Comparison of ENCODE assay signal across 1 cellular context in the genomic region with DNA sequence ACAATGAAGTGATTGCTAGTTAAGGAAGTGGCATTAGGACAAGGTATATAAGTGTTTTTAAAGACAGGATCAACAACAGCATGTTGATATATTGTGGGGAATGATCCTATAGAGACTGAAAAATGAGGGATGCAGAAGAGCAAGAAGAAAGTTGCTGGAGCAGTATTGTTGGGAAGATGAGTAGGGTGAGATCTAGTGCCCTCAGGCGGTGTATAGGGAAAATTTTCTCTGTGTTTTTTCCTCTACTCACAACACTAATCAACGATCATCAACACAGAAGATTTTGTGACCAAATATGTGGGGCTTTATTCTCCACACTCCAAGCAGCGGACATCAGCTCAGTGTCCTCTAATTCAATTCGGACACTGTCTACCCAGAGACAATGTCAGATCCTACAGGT.
TF ChIP-seq lines count a peak whose summit lies in the region.

No MANE protein-coding gene starts in this region.

TF ChIP-seq in K562, 482 proteins besides CTCF, POLR2A, EP300 and RAD21 (continued from another document):
- TF ChIP-seq, protein P1, sequence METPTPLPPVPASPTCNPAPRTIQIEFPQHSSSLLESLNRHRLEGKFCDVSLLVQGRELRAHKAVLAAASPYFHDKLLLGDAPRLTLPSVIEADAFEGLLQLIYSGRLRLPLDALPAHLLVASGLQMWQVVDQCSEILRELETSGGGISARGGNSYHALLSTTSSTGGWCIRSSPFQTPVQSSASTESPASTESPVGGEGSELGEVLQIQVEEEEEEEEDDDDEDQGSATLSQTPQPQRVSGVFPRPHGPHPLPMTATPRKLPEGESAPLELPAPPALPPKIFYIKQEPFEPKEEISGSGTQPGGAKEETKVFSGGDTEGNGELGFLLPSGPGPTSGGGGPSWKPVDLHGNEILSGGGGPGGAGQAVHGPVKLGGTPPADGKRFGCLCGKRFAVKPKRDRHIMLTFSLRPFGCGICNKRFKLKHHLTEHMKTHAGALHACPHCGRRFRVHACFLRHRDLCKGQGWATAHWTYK (CRISPR knock-in tag; IDR thresholded peaks at IDR 0.05): no peak
